ENCODE assay signal across 1 cellular context in genomic region chr7:135232720-135233119, GRCh38.
TF ChIP-seq lines count a peak whose summit lies in the region.

No MANE protein-coding gene starts in this region.

TF ChIP-seq in GM12878, 131 proteins besides CTCF, POLR2A, EP300 and RAD21:
- no peak for TF ChIP-seq TCF12 (IDR thresholded peaks at IDR 0.05; ENCODE audit: low read depth, low read length)
- no peak for TF ChIP-seq E2F4 (IDR thresholded peaks at IDR 0.05; ENCODE audit: low read depth, low read length)
- TF ChIP-seq POU2F2 (IDR thresholded peaks at IDR 0.05; ENCODE audit: borderline replicate concordance, low read depth, low read length), result no peak
- TF ChIP-seq MXI1 (IDR thresholded peaks at IDR 0.05; ENCODE audit: low read depth, low read length), result no peak
- TF ChIP-seq BCL11A (IDR thresholded peaks at IDR 0.05; ENCODE audit: low read depth, low read length), result no peak
- TF ChIP-seq RCOR1 (conservative IDR thresholded peaks at IDR 0.05; ENCODE audit: low read depth, low read length), result no peak
- no peak for TF ChIP-seq BACH1 (IDR thresholded peaks at IDR 0.05; ENCODE audit: borderline replicate concordance)
- TF ChIP-seq RB1 (IDR thresholded peaks at IDR 0.05; ENCODE audit: borderline replicate concordance), result no peak
- TF ChIP-seq CBX3 (IDR thresholded peaks at IDR 0.05; ENCODE audit: borderline replicate concordance, low read depth), result no peak
- TF ChIP-seq SPI1 (IDR thresholded peaks at IDR 0.05; ENCODE audit: borderline replicate concordance, insufficient read depth, low read depth, low read length), result no peak
- no peak for TF ChIP-seq ZBTB40 (IDR thresholded peaks at IDR 0.05; ENCODE audit: borderline replicate concordance)
- no peak for TF ChIP-seq HDAC6 (IDR thresholded peaks at IDR 0.05; ENCODE audit: unreplicated experiment)
- no peak for TF ChIP-seq SMC3 (IDR thresholded peaks at IDR 0.05; ENCODE audit: borderline replicate concordance, low read length)
- TF ChIP-seq BMI1 (IDR thresholded peaks at IDR 0.05; ENCODE audit: borderline replicate concordance), result no peak
TF ChIP-seq in GM12878: peak in this region for 0.
